Comparison of ENCODE assay signal across 14 cellular contexts in genomic region chr1:15173863-15174614, GRCh38. TPM values are rescaled to one million over a fixed set of nuclear protein-coding genes. Genes with fewer than 3 reads are reported as not detected.
A peak's percentile ranks its signal among the peaks of the same experiment; 100 is the strongest.
DNase-seq lines count a peak whose midpoint lies in the region; ATAC-seq, FAIRE-seq and TF ChIP-seq lines count a peak whose summit lies in the region.
"Had no signal": no experiment of that assay in that cellular context is flagged by ENCODE, and none has a peak within 500 bp of the region (broad histone marks: within the 10 kb centered on the region; RNA-seq: fewer than 3 reads in every experiment).

No MANE protein-coding gene starts in this region.

- no peaks in the 10 kb centered on the region for H3K27me3 ChIP-seq in IMR-90 (ENCODE audit: control insufficient read depth, insufficient read depth, low read length)
- peaks cover 19 to 37% of the 10 kb centered on the region in 2 experiments; a peak in 4 of 5 replicates for H3K27me3 ChIP-seq in K562 (ENCODE audit: control insufficient read depth in 2 of 2, insufficient read depth in 2 of 2, low read length in 2 of 2)
- H3K27me3 ChIP-seq in left lung, result no peaks in the 10 kb centered on the region
- H3K27me3 ChIP-seq in H7 (ENCODE audit: control insufficient read depth, insufficient read depth, low read length), result no peaks in the 10 kb centered on the region
- H3K27me3 ChIP-seq: ascending aorta, ovary had no signal

- peak overlapping the region; percentile 1; the same call in 1 of the 2 replicates for H3K4ac ChIP-seq in IMR-90 (ENCODE audit: low read depth, low read length)

- TF ChIP-seq EP300 in K562 (IDR thresholded peaks at IDR 0.05; ENCODE audit: low read length), result no peak

- H3K4me2 ChIP-seq in IMR-90 (ENCODE audit: low read depth, low read length) (no peak overlapping the region), K562 (ENCODE audit: insufficient read depth, low read length) (no peak overlapping the region)
- H3K4me2 ChIP-seq: PC-9 had no signal

- in situ Hi-C loops in IMR-90 (cut with MboI; ENCODE audit: low sequenced_read_pairs), result no loop called here
- in situ Hi-C loops in K562 (cut with MboI), result no loop called here

- no TSS peak for BruUV-seq in IMR-90 (replicated peaks; lab: Mats Ljungman, UMichigan)
- no TSS peak for BruUV-seq in K562 (replicated peaks; lab: Mats Ljungman, UMichigan)

- H3K27ac ChIP-seq in IMR-90 (ENCODE audit: insufficient read depth, low read length), result no peak overlapping the region
- H3K27ac ChIP-seq in K562 (ENCODE audit: extremely low read depth, low read depth, low read length), result no peak overlapping the region
- H3K27ac ChIP-seq in left lung, result no peak overlapping the region
- H3K27ac ChIP-seq: ascending aorta, ovary, PC-9 had no signal

- ATAC-seq in IMR-90 (ENCODE audit: low read depth), result no peak
- ATAC-seq in K562, result no peak
- ATAC-seq in left lung, result peak; percentile 67

- H4K20me1 ChIP-seq in IMR-90 (ENCODE audit: insufficient read depth, low read length), result peaks cover 7% of the 10 kb centered on the region
- peaks cover 11% of the 10 kb centered on the region; the same call in 1 of the 2 replicates for H4K20me1 ChIP-seq in K562 (replicated peaks; ENCODE audit: control insufficient read depth, insufficient read depth, low read length)

- H2AK5ac ChIP-seq in IMR-90 (ENCODE audit: low read depth, low read length), result peak overlapping the region; percentile 25

- H3K9ac ChIP-seq in IMR-90 (ENCODE audit: low read depth, low read length) (no peak overlapping the region), K562 (ENCODE audit: insufficient read depth in 1 of 2, low read depth in 2 of 2, low read length in 2 of 2) (no peak overlapping the region)

- TF ChIP-seq POLR2A in IMR-90 (IDR thresholded peaks at IDR 0.05; ENCODE audit: low read depth, low read length) (no peak), K562 (conservative IDR thresholded peaks at IDR 0.05) (no peak)

- no peaks in the 10 kb centered on the region for H3K9me3 ChIP-seq in IMR-90 (ENCODE audit: control insufficient read depth, insufficient read depth, low read length)
- H3K9me3 ChIP-seq in K562 (replicated peaks; ENCODE audit: control insufficient read depth, insufficient read depth, low read depth, low read length), result no peaks in the 10 kb centered on the region
- H3K9me3 ChIP-seq in left lung, result no peaks in the 10 kb centered on the region
- H3K9me3 ChIP-seq: ascending aorta, ovary had no signal

- TF ChIP-seq CTCF in IMR-90 (conservative IDR thresholded peaks at IDR 0.05; ENCODE audit: low read depth, low read length) (no peak), K562 (IDR thresholded peaks at IDR 0.05 in 2 of 3, conservative IDR thresholded peaks at IDR 0.05 in 1 of 3; ENCODE audit: insufficient read depth in 2 of 3, low read depth in 1 of 3, low read length in 3 of 3) (no peak), left lung (IDR thresholded peaks at IDR 0.05) (no peak), GM20000 (IDR thresholded peaks at IDR 0.05; ENCODE audit: extremely low read depth, missing control alignments) (no peak)

- H2BK120ac ChIP-seq in IMR-90 (ENCODE audit: low read depth, low read length), result no peak overlapping the region

- CTCF ChIA-PET in IMR-90 (lab: Yijun Ruan, JAX), result interaction anchor here (1.1 kb wide), 1 partner anchor 15 kb away, joined by 4 read pairs; no protein-coding TSS in a partner anchor
- CTCF ChIA-PET in K562 (lab: Yijun Ruan, JAX; ENCODE audit: low intra/inter-chr PET ratio), result no interaction called here

- H4K5ac ChIP-seq in IMR-90 (ENCODE audit: low read depth, low read length), result peak overlapping the region; percentile 40

- H2AFZ ChIP-seq in IMR-90 (replicated peaks; ENCODE audit: low read length, poor library complexity) (no peak overlapping the region), K562 (ENCODE audit: low read depth, low read length) (no peak overlapping the region)
- H2AFZ ChIP-seq: PC-9 had no signal

- 0 out of 2 replicates have a peak overlapping the region, but pooled peaks have one; percentile 7 for H3K14ac ChIP-seq in IMR-90 (replicated peaks; ENCODE audit: low read depth, low read length)

- H4K8ac ChIP-seq in IMR-90 (ENCODE audit: low read depth in 2 of 2, low read length in 2 of 2), result no peak overlapping the region; a peak in 1 of 4 replicates

- TF ChIP-seq RAD21 in IMR-90 (IDR thresholded peaks at IDR 0.05; ENCODE audit: low read length), result no peak
- no peak for TF ChIP-seq RAD21 in K562 (CRISPR knock-in tag; conservative IDR thresholded peaks at IDR 0.05 in 1 of 2, IDR thresholded peaks at IDR 0.05 in 1 of 2)

- peak overlapping the region; percentile 24; the same call in 1 of the 2 replicates for H3K23ac ChIP-seq in IMR-90 (ENCODE audit: low read depth, low read length)

- H2BK15ac ChIP-seq in IMR-90 (ENCODE audit: low read depth, low read length), result no peak overlapping the region

- peaks cover 48 to 80% of the 10 kb centered on the region in 2 experiments for H3K79me1 ChIP-seq in IMR-90 (ENCODE audit: low read depth in 1 of 2, low read length in 2 of 2)

- no peak overlapping the region for H4K91ac ChIP-seq in IMR-90 (ENCODE audit: insufficient read depth, low read depth, low read length)

- intact Hi-C loops in IMR-90 (cut with micrococcal nuclease) (loop anchor here (10.0 kb wide), 1 partner anchor 229 kb away; no protein-coding TSS in a partner anchor), K562 (cut with micrococcal nuclease) (no loop called here), left lung (cut with DNase I) (no loop called here)

- H2AK9ac ChIP-seq in IMR-90 (replicated peaks; ENCODE audit: low read depth, low read length, poor library complexity), result no peak overlapping the region

- no peaks in the 10 kb centered on the region for H3K79me2 ChIP-seq in K562 (ENCODE audit: control insufficient read depth, insufficient read depth, low read length)

- no peak for FAIRE-seq in K562 (lab: Jason Lieb, UNC)

- H3K18ac ChIP-seq in IMR-90 (ENCODE audit: low read depth, low read length), result peak overlapping the region; percentile 27; the same call in 1 of the 2 replicates

- H3K36me3 ChIP-seq in IMR-90 (ENCODE audit: control insufficient read depth, insufficient read depth, low read length) (no peaks in the 10 kb centered on the region), K562 (ENCODE audit: control insufficient read depth, insufficient read depth, low read length) (no peaks in the 10 kb centered on the region), left lung (no peaks in the 10 kb centered on the region), H7 (replicated peaks; ENCODE audit: control insufficient read depth, insufficient read depth, low read length) (no peaks in the 10 kb centered on the region)
- H3K36me3 ChIP-seq: ascending aorta, ovary had no signal

- H3K4me1 ChIP-seq in IMR-90 (ENCODE audit: control insufficient read depth, insufficient read depth, low read length) (peaks cover 42% of the 10 kb centered on the region), K562 (replicated peaks in 1 of 2; ENCODE audit: control insufficient read depth in 2 of 2, insufficient read depth in 2 of 2, low read length in 2 of 2) (peaks cover 9 to 12% of the 10 kb centered on the region in 2 experiments; a peak in 4 of 5 replicates), left lung (peaks cover 12 to 42% of the 10 kb centered on the region in 2 donors)
- H3K4me1 ChIP-seq: ascending aorta had no signal

- H3K56ac ChIP-seq in IMR-90 (ENCODE audit: extremely low read depth, insufficient read depth, low read length), result no peak overlapping the region

- no peak overlapping the region for H2BK5ac ChIP-seq in IMR-90 (ENCODE audit: low read depth, low read length, poor library complexity, severe bottlenecking)

- peaks cover 26% of the 10 kb centered on the region for H3K9me1 ChIP-seq in IMR-90 (ENCODE audit: insufficient read depth, low read length)
- H3K9me1 ChIP-seq in K562 (ENCODE audit: control insufficient read depth, insufficient read depth, low read length), result no peaks in the 10 kb centered on the region

- no peak overlapping the region for H2BK20ac ChIP-seq in IMR-90 (ENCODE audit: low read depth, low read length)

- H3K4me3 ChIP-seq in IMR-90 (ENCODE audit: insufficient read depth, low read depth, low read length), result no peak overlapping the region
- no peak overlapping the region for H3K4me3 ChIP-seq in K562
- H3K4me3 ChIP-seq in left lung, result no peak overlapping the region
- H3K4me3 ChIP-seq in H7 (ENCODE audit: insufficient read depth, low read depth, low read length), result no peak overlapping the region
- H3K4me3 ChIP-seq: ascending aorta, ovary, PC-9 had no signal

- WGBS in IMR-90 (ENCODE audit: extremely low coverage in 2 of 2, insufficient read length in 1 of 2), 2 experiments, result 86% methylated on average over 6 of the region's 11 CpGs; no CpG with 5 or more reads in 1 of the 2 experiments
- WGBS in K562 (ENCODE audit: insufficient coverage, low coverage, missing lambda C conversion rate), result 2% methylated on average over 11 of the region's 11 CpGs

- dilution Hi-C loops in IMR-90 (cut with HindIII; ENCODE audit: low sequenced_read_pairs, unreplicated experiment), result no loop called here

- peak; percentile 30 for DNase-seq in A172 (ENCODE audit: low spot score)
- no peak for DNase-seq in IMR-90
- DNase-seq in K562 (ENCODE audit: extremely low read depth in 1 of 4, low spot score in 3 of 4), result no peak
- no peak for DNase-seq in left lung
- DNase-seq in H7, result no peak
- DNase-seq in stimulated activated CD8-positive, alpha-beta memory T cell treated with anti-CD3 and anti-CD28 coated beads, Interleukin-4, amount 100 ng/mL, for 48 hours, result no peak
- DNase-seq in NOMO-1 treated with DMSO at 0.1 percent for 48 hours (lab: John Stamatoyannopoulos, UW; ENCODE audit: unreplicated experiment), result no peak
- no peak for DNase-seq in GM20000 (ENCODE audit: low spot score)
- DNase-seq: activated effector memory CD4-positive, alpha-beta T cell treated with Interleukin-2 at 50 U/mL for 16 hours; NCI-H146; ovary; PC-9 had no signal

- POLR2A ChIA-PET in IMR-90 (lab: Charles Lee; ENCODE audit: unreplicated experiment), result no interaction called here
- POLR2A ChIA-PET in K562 (lab: Yijun Ruan, JAX), result no interaction called here

RNA-seq across cellular contexts. Expression of gene TMEM51, which starts 20.5 kb away (rescaled TPM):
- 8.5 and 10.4 TPM in 2 replicates for total RNA-seq in A172 (2014; rRNA removed; shearing (Covaris generic))
- total RNA-seq in IMR-90 (2012; rRNA removed), result 2.7 and 3.6 TPM in 2 replicates
- polyA plus RNA-seq in IMR-90 (2012; rRNA removed), result 10.2 and 11.6 TPM in 2 replicates
- polyA plus RNA-seq in IMR-90 (2012; cell fraction: cytosol; rRNA removed), result 12.3 and 20.7 TPM in 2 replicates
- polyA plus RNA-seq in IMR-90 (2012; cell fraction: nucleus; rRNA removed; ENCODE audit: low replicate concordance), result 8.6 and 13.7 TPM in 2 replicates
- total RNA-seq in K562 (2011; cell fraction: chromatin; rRNA removed; ENCODE audit: low replicate concordance), result not detected in 2 replicates
- 0.50 and 0.53 TPM in 2 replicates for total RNA-seq in K562 (2011; cell fraction: nucleolus; rRNA removed)
- 0.37 TPM in 1 of 2 replicates, not detected in the other for total RNA-seq in K562 (2011; cell fraction: nucleoplasm; rRNA removed)
- total RNA-seq in K562 (2014; rRNA removed), result 0.95 and 1.1 TPM in 2 replicates
- 0.16 and 0.55 TPM in 2 replicates for total RNA-seq in K562 (2014; rRNA removed; fragmentation: Illumina TruSeq; extraction: Trizol)
- total RNA-seq in K562 (2015; rRNA removed; fragmentation: Illumina TruSeq; extraction: Trizol), result 0.58 and 0.64 TPM in 2 replicates
- 0.80 and 1.0 TPM in 2 replicates for total RNA-seq in K562 (2021)
- polyA plus RNA-seq in K562 (2011; rRNA removed), result 0.13 and 0.49 TPM in 2 replicates
- polyA plus RNA-seq in K562 (2011; cell fraction: cytosol; rRNA removed), result 0.33 and 0.47 TPM in 2 replicates
- polyA plus RNA-seq in K562 (2011; cell fraction: nucleus; rRNA removed), result 0.21 and 0.34 TPM in 2 replicates
- polyA plus RNA-seq in K562 (2012), result 1.5 and 1.7 TPM in 2 replicates
- polyA plus RNA-seq in K562 (2014; fragmentation: Illumina TruSeq; extraction: Trizol), result 0.88 and 0.94 TPM in 2 replicates
- polyA plus RNA-seq in K562 (2014; fragmentation: Nextera tagmentation; extraction: Ambion mirVana), result under 1 TPM; 0.06 to 0.07 TPM
- polyA plus RNA-seq in K562 (2014; rRNA removed), result 0.62 and 1.4 TPM in 2 replicates
- 0.15 TPM in 1 of 2 replicates, not detected in the other for polyA minus RNA-seq in K562 (2011; rRNA and poly(A)+ RNA removed)
- 0.73 TPM in 1 of 2 replicates, not detected in the other for polyA minus RNA-seq in K562 (2011; cell fraction: cytosol; rRNA and poly(A)+ RNA removed)
- polyA minus RNA-seq in K562 (2011; cell fraction: nucleus; rRNA and poly(A)+ RNA removed), result 0.44 TPM in 1 of 2 replicates, not detected in the other
- 10 to 100 TPM; 17.9 TPM for total RNA-seq in left lung
- total RNA-seq in H7 (2014; rRNA removed; shearing (Covaris generic)), result 9.8 and 11.9 TPM in 2 replicates
- total RNA-seq: activated CD8-positive, alpha-beta memory T cell treated with anti-CD3 and anti-CD28 coated beads for 36 hours; ascending aorta had no signal
